ENCODE assay signal across 7 cellular contexts in the genomic region with DNA sequence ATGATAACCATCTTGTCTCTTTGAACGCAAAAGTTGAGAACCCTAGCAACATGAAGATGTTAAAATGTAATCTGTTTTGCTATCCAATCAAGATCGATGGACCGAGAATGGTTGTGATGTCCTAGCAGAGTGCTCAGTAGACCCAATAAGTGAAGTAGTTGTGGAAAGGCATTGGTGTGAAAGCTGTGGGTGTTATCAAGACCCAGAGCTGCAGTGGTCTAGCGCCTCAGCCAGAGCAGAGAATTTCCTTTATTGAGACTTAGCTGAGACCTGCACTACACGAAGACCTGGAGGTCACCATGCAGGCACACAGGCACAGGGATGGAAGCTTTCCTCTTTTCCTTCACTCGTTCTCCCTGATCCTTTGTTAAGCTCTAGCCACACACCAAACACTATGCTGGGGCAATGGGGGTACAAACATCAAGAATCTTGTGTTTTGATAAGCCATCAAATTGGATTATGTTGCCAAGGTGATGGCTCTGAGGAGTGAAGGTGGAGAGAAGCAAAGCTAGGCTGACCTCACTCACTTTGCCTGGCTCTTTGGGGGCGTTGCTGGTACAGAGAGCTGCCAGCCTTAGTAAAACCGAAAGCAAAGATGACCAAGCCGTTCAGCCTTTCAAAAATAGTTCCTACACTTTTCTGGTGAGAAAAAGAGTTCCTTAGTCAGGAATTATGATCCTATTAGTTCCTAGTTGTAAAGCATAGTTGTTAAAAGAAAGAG. TPM values are rescaled to one million over a fixed set of nuclear protein-coding genes. Genes with fewer than 3 reads are reported as not detected.
DNase-seq lines count a peak whose midpoint lies in the region; ATAC-seq, FAIRE-seq and TF ChIP-seq lines count a peak whose summit lies in the region.

No MANE protein-coding gene starts in this region.

- H3K4me3 ChIP-seq in skeletal muscle satellite cell (ENCODE audit: low read length) = peak overlapping the region; percentile 3
- H3K4me3 ChIP-seq in brain microvascular endothelial cell (ENCODE audit: low read depth, low read length) = no peak overlapping the region

- DNase-seq in RCC 7860 (ENCODE audit: low spot score) (peak; percentile 8), brain microvascular endothelial cell (no peak)
- no peak for DNase-seq in activated CD4-positive, alpha-beta T cell treated with anti-CD3 and anti-CD28 coated beads, Interleukin-2, amount 50 U/mL, for 1 hour

- in situ Hi-C loops in brain microvascular endothelial cell (cut with HindIII; ENCODE audit: low pct_ligation_motif_present, low sequenced_read_pairs) = loop anchor here (10.0 kb wide), 1 partner anchor 179 kb away; no protein-coding TSS in a partner anchor

- ATAC-seq in GM18873 (IDR thresholded peaks at IDR 0.05; ENCODE audit: low FRiP score, unreplicated experiment) (peak; percentile 66), HG02642 (IDR thresholded peaks at IDR 0.05; ENCODE audit: poor library complexity, unreplicated experiment) (peak; percentile 82), GM21526 (IDR thresholded peaks at IDR 0.05; ENCODE audit: low FRiP score, unreplicated experiment) (no peak)

- H3K27ac ChIP-seq in brain microvascular endothelial cell = no peak overlapping the region

- H3K9ac ChIP-seq in skeletal muscle satellite cell (ENCODE audit: low read depth, low read length) = no peak overlapping the region

- no peaks in the 10 kb centered on the region for H3K4me1 ChIP-seq in skeletal muscle satellite cell (ENCODE audit: control insufficient read depth, insufficient read depth, low read length)

- H3K36me3 ChIP-seq in skeletal muscle satellite cell (ENCODE audit: insufficient read depth, low read length) (no peaks in the 10 kb centered on the region), brain microvascular endothelial cell (replicated peaks) (no peaks in the 10 kb centered on the region)

- H3K9me3 ChIP-seq in skeletal muscle satellite cell (replicated peaks; ENCODE audit: low read length) = no peaks in the 10 kb centered on the region

- TF ChIP-seq CTCF in brain microvascular endothelial cell (IDR thresholded peaks at IDR 0.05; ENCODE audit: low read depth, low read length, missing control alignments) = no peak

- no peaks in the 10 kb centered on the region for H3K27me3 ChIP-seq in skeletal muscle satellite cell (ENCODE audit: control insufficient read depth, insufficient read depth, low read length)
- no peaks in the 10 kb centered on the region for H3K27me3 ChIP-seq in brain microvascular endothelial cell (replicated peaks)

- FAIRE-seq in RCC 7860 (lab: Jason Lieb, UNC) = no peak

- peak overlapping the region; percentile 52 for H3K4me2 ChIP-seq in skeletal muscle satellite cell (ENCODE audit: low read length)

RNA-seq across cellular contexts. Expression of a gene that starts 24.1 kb away (rescaled TPM):
- total RNA-seq in skeletal muscle satellite cell (2012; rRNA removed) = 16.5 and 21.0 TPM in 2 replicates

RNA-seq across cellular contexts. Expression of a gene that starts 35.7 kb away (rescaled TPM):
- total RNA-seq in skeletal muscle satellite cell (2012; rRNA removed) = 0.87 and 1.8 TPM in 2 replicates
